ENCODE assay signal across 21 cellular contexts in genomic region chrX:109487640-109488039, GRCh38. TPM values are rescaled to one million over a fixed set of nuclear protein-coding genes. Genes with fewer than 3 reads are reported as not detected.
DNase-seq lines count a peak whose midpoint lies in the region; ATAC-seq and TF ChIP-seq lines count a peak whose summit lies in the region.
"Had no signal": no experiment of that assay in that cellular context is flagged by ENCODE, and none has a peak within 500 bp of the region (broad histone marks: within the 10 kb centered on the region; RNA-seq: fewer than 3 reads in every experiment).

No MANE protein-coding gene starts in this region.

- H3K4me3 ChIP-seq in GM06990 (replicated peaks; ENCODE audit: low read depth, low read length) (no peak overlapping the region), MM.1S (ENCODE audit: low read length) (no peak overlapping the region), heart left ventricle (no peak overlapping the region)
- H3K4me3 ChIP-seq: Peyer's patch had no signal

- H2AFZ ChIP-seq in MM.1S (ENCODE audit: low read length): no peak overlapping the region
- H2AFZ ChIP-seq: parathyroid adenoma had no signal

- TF ChIP-seq POLR2A in heart left ventricle (IDR thresholded peaks at IDR 0.05): no peak

- H3K27ac ChIP-seq in MM.1S (ENCODE audit: low read length): no peak overlapping the region
- no peak overlapping the region for H3K27ac ChIP-seq in heart left ventricle
- H3K27ac ChIP-seq: parathyroid adenoma, Peyer's patch had no signal

- BruUV-seq in Calu3 (replicated peaks; lab: Mats Ljungman, UMichigan): no TSS peak

- H3K4me1 ChIP-seq in MM.1S (ENCODE audit: low read length) (peaks cover 4% of the 10 kb centered on the region; the same call in 1 of the 2 replicates), heart left ventricle (no peaks in the 10 kb centered on the region)
- H3K4me1 ChIP-seq: Caco-2, parathyroid adenoma, Peyer's patch had no signal

- CTCF ChIA-PET in WTC11 (lab: Charles Lee) (interaction anchor here (1.0 to 2.1 kb wide), 2 partner anchors 15 to 148 kb away, joined by 6 to 13 read pairs; no protein-coding TSS in a partner anchor), Calu3 (lab: Charles Lee) (interaction anchor here (0.6 kb wide), 1 partner anchor 153 kb away, joined by 3 read pairs; no protein-coding TSS in a partner anchor)

- POLR2A ChIA-PET in WTC11 (lab: Charles Lee): no interaction called here

- H3K36me3 Mint-ChIP-seq in WTC11: no peaks in the 10 kb centered on the region
- no peaks in the 10 kb centered on the region for H3K36me3 Mint-ChIP-seq in Calu3 (ENCODE audit: insufficient read depth, unreplicated experiment)
- H3K36me3 Mint-ChIP-seq: activated naive CD8-positive, alpha-beta T cell had no signal

- no peak overlapping the region for H3K27ac Mint-ChIP-seq in WTC11
- no peak overlapping the region for H3K27ac Mint-ChIP-seq in Calu3 (ENCODE audit: unreplicated experiment)
- H3K27ac Mint-ChIP-seq: activated naive CD8-positive, alpha-beta T cell had no signal

- H3K79me2 ChIP-seq in MM.1S (ENCODE audit: low read length): no peaks in the 10 kb centered on the region
- H3K79me2 ChIP-seq: parathyroid adenoma had no signal

- H3K9me3 Mint-ChIP-seq in WTC11 (peaks cover 5% of the 10 kb centered on the region), Calu3 (ENCODE audit: low read depth, unreplicated experiment) (no peaks in the 10 kb centered on the region)

- ATAC-seq in GM21576 (IDR thresholded peaks at IDR 0.05; ENCODE audit: unreplicated experiment) (peak; percentile 62), WTC11 (peak; percentile 51), heart left ventricle (no peak)
- ATAC-seq: HepG2 had no signal

- H3K27me3 Mint-ChIP-seq in WTC11 (ENCODE audit: low read depth): no peaks in the 10 kb centered on the region
- peaks cover 26% of the 10 kb centered on the region for H3K27me3 Mint-ChIP-seq in Calu3 (ENCODE audit: unreplicated experiment)
- H3K27me3 Mint-ChIP-seq: activated naive CD8-positive, alpha-beta T cell had no signal

- TF ChIP-seq CTCF in GM06990 (IDR thresholded peaks at IDR 0.05; ENCODE audit: insufficient read depth, low read length, poor library complexity, severe bottlenecking) (no peak), MM.1S (IDR thresholded peaks at IDR 0.05; ENCODE audit: low read length) (no peak; the same call in 1 of the 2 replicates), WTC11 (IDR thresholded peaks at IDR 0.05) (no peak), heart left ventricle (IDR thresholded peaks at IDR 0.05) (no peak), Calu3 (IDR thresholded peaks at IDR 0.05; ENCODE audit: unreplicated experiment) (no peak)

- no peak overlapping the region for H3K4me2 ChIP-seq in MM.1S (ENCODE audit: low read depth, low read length)

- no peaks in the 10 kb centered on the region for H4K20me1 ChIP-seq in MM.1S (ENCODE audit: insufficient read depth, low read length)

- WGBS in heart left ventricle, 4 donors: 34 to 54% (median 46%) methylated on average over 4 of the region's 4 CpGs

- no peak overlapping the region for H3K9ac ChIP-seq in MM.1S (ENCODE audit: low read length)
- H3K9ac ChIP-seq: parathyroid adenoma had no signal

- H3K9me2 ChIP-seq in MM.1S (replicated peaks; ENCODE audit: insufficient read depth, low read length): no peaks in the 10 kb centered on the region

- H3K4me3 Mint-ChIP-seq in WTC11: no peak overlapping the region
- no peak overlapping the region for H3K4me3 Mint-ChIP-seq in Calu3 (ENCODE audit: low read depth, unreplicated experiment)
- H3K4me3 Mint-ChIP-seq: activated naive CD8-positive, alpha-beta T cell had no signal

- no peaks in the 10 kb centered on the region for H3K27me3 ChIP-seq in GM06990 (replicated peaks; ENCODE audit: control insufficient read depth, insufficient read depth, low read length)
- no peaks in the 10 kb centered on the region for H3K27me3 ChIP-seq in MM.1S (replicated peaks; ENCODE audit: insufficient read depth, low read length)
- H3K27me3 ChIP-seq in heart left ventricle: peaks cover 0 to 32% (median 0%) of the 10 kb centered on the region in 9 donors
- H3K27me3 ChIP-seq: Peyer's patch had no signal

- H3K4me1 Mint-ChIP-seq in WTC11 (peaks cover 8% of the 10 kb centered on the region), Calu3 (ENCODE audit: low read depth, unreplicated experiment) (no peaks in the 10 kb centered on the region)

- no peaks in the 10 kb centered on the region for H3K36me3 ChIP-seq in GM06990 (ENCODE audit: control insufficient read depth, insufficient read depth, low read length)
- H3K36me3 ChIP-seq in MM.1S (replicated peaks; ENCODE audit: insufficient read depth, low read length): no peaks in the 10 kb centered on the region
- H3K36me3 ChIP-seq in heart left ventricle: no peaks in the 10 kb centered on the region
- H3K36me3 ChIP-seq: Peyer's patch had no signal

- H3F3A ChIP-seq in MM.1S (ENCODE audit: insufficient read depth, low read length): no peaks in the 10 kb centered on the region

- DNase-seq in GM06990 (ENCODE audit: extremely low read depth, insufficient read length) (peak; percentile 9), MM.1S (peak; percentile 29), WTC11 (ENCODE audit: low spot score) (no peak), heart left ventricle (no peak), SK-N-DZ (ENCODE audit: low spot score) (no peak), Calu3 (no peak)
- DNase-seq in activated effector memory CD4-positive, alpha-beta T cell treated with Interleukin-2 at 50 U/mL for 16 hours: no peak
- DNase-seq: activated CD4-positive, CD25-positive, alpha-beta regulatory T cell treated with anti-CD3 and anti-CD28 coated beads, Interleukin-2, amount 50 U/mL, for 72 hours; Caco-2; hippocampal formation; NCI-H226; Peyer's patch; small intestine; stimulated activated naive CD4-positive, alpha-beta T cell had no signal

- no peaks in the 10 kb centered on the region for H3K9me3 ChIP-seq in MM.1S (replicated peaks; ENCODE audit: insufficient read depth, low read length)
- H3K9me3 ChIP-seq in heart left ventricle: no peaks in the 10 kb centered on the region
- H3K9me3 ChIP-seq: Caco-2, Peyer's patch had no signal

- intact Hi-C loops in heart left ventricle (cut with DNase I) (loop anchor here (2.0 to 10.0 kb wide), 7 partner anchors 145 to 1357 kb away; no protein-coding TSS in a partner anchor), Calu3 (cut with micrococcal nuclease; ENCODE audit: unreplicated experiment) (loop anchor here (2.0 to 5.0 kb wide), 2 partner anchors 49 to 220 kb away; partner anchors contain the start of gene NXT2)

TF ChIP-seq in WTC11, 78 proteins besides CTCF, POLR2A, EP300 and RAD21 (continues in another document):
- no peak for TF ChIP-seq KAT7 (CRISPR knock-in tag; IDR thresholded peaks at IDR 0.05; ENCODE audit: borderline replicate concordance)
- no peak for TF ChIP-seq PREB (CRISPR knock-in tag; IDR thresholded peaks at IDR 0.05; ENCODE audit: borderline replicate concordance)
- TF ChIP-seq NFATC4 (CRISPR knock-in tag; IDR thresholded peaks at IDR 0.05): no peak
- TF ChIP-seq ZNF532 (CRISPR knock-in tag; IDR thresholded peaks at IDR 0.05; ENCODE audit: borderline replicate concordance): no peak

RNA-seq across cellular contexts. Expression of gene GUCY2F, which starts 5.8 kb away (rescaled TPM):
- 0.09 TPM in 1 of 3 replicates, not detected in the others for total RNA-seq in WTC11 (2021)
- total RNA-seq in heart left ventricle: not detected
- not detected for polyA plus RNA-seq in heart left ventricle
- polyA plus RNA-seq in SK-N-DZ (2014; cell fraction: cytosol; rRNA removed): not detected in 2 replicates
- not detected in 2 replicates for polyA plus RNA-seq in SK-N-DZ (2014; cell fraction: nucleus; rRNA removed)
- not detected in 2 replicates for total RNA-seq in Calu3 (2022)
- total RNA-seq: Caco-2; HepG2; Peyer's patch; T-helper 1 cell treated with Interleukin-12 subunit alpha and Interleukin-12 subunit beta and Interleukin-4 antibody, amounts not matched to agents 30 ng/mL and 1 ng/mL, for 36 hours; ureter had no signal
- polyA plus RNA-seq: fibroblast of lung, small intestine had no signal

RNA-seq across cellular contexts. Expression of gene NXT2, which starts 49.0 kb away (rescaled TPM):
- total RNA-seq in WTC11 (2021) (9.9 to 10.4 TPM (median 10.4 TPM) in 3 replicates), heart left ventricle (1 to 10 TPM; 1.3 to 5.1 (median 1.7) TPM), Calu3 (2022) (13.1 and 14.6 TPM in 2 replicates)
- 1 to 10 TPM; 1.0 to 2.3 TPM for polyA plus RNA-seq in heart left ventricle
- polyA plus RNA-seq in SK-N-DZ (2014; cell fraction: cytosol; rRNA removed): 12.3 and 12.6 TPM in 2 replicates
- 4.2 and 7.1 TPM in 2 replicates for polyA plus RNA-seq in SK-N-DZ (2014; cell fraction: nucleus; rRNA removed)

Comparison
In these comparisons a context has a peak if more than half of its experiments do, and no peak if none do; other contexts are left out.
1. DNase-seq: peak in GM06990 (single experiment) and MM.1S (single experiment); none in WTC11 (single experiment), activated effector memory CD4-positive, alpha-beta T cell treated with Interleukin-2 at 50 U/mL for 16 hours (single experiment), heart left ventricle (0 of 5), SK-N-DZ (single experiment) and Calu3 (single experiment).
2. ATAC-seq: peak in GM21576 (single experiment) and WTC11 (single experiment); none in heart left ventricle (0 of 4).